ENCODE assay signal across 13 cellular contexts in the genomic region with DNA sequence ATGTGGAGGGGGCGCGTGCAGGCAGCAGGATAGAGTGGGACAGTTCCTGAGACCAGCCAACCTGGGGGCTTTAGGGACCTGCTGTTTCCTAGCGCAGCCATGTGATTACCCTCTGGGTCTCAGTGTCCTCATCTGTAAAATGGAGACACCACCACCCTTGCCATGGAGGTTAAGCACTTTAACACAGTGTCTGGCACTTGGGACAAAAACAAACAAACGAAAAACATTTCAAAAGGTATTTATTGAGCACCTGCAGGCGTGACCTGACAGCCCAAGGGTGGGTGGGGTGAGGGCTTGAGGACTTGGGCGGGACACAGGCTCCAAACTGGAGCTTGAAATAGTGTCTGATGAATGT. TPM values are rescaled to one million over a fixed set of nuclear protein-coding genes. Genes with fewer than 3 reads are reported as not detected.
DNase-seq lines count a peak whose midpoint lies in the region; ATAC-seq and TF ChIP-seq lines count a peak whose summit lies in the region.
"Had no signal": no experiment of that assay in that cellular context is flagged by ENCODE, and none has a peak within 500 bp of the region (broad histone marks: within the 10 kb centered on the region; RNA-seq: fewer than 3 reads in every experiment).

No MANE protein-coding gene starts in this region.

- no peak for DNase-seq in GM23338 (ENCODE audit: low spot score)
- no peak for DNase-seq in activated T-helper 1 cell treated with anti-CD3 and anti-CD28 coated beads, Interleukin-12 subunit alpha, Interleukin-12 subunit beta, Interleukin-2, Interleukin-4 antibody, amounts not matched to agents 30 ng/mL and 10 ng/mL and 1 ng/mL, durations not matched to agents 14 hours and 24 hours and 36 hours (ENCODE audit: low spot score)
- DNase-seq in SHP77 treated with DMSO at 0.1 percent for 48 hours (lab: John Stamatoyannopoulos, UW): no peak
- no peak for DNase-seq in germinal center (ENCODE audit: low spot score)
- DNase-seq in activated T-cell treated with anti-CD3 and anti-CD28 coated beads, Interleukin-2, amount 50 U/mL, for 48 hours: no peak
- DNase-seq: activated CD4-positive, alpha-beta T cell treated with anti-CD3 and anti-CD28 coated beads for 1 hour; NCI-H146; stimulated activated CD4-positive, alpha-beta T cell treated with anti-CD3 and anti-CD28 coated beads, Interleukin-15, amount 100 ng/mL, for 24 hours; stimulated activated CD8-positive, alpha-beta memory T cell treated with anti-CD3 and anti-CD28 coated beads, Interleukin-4, amount 100 ng/mL, for 48 hours had no signal

- no peaks in the 10 kb centered on the region for H3K79me2 ChIP-seq in GM23338 (replicated peaks; ENCODE audit: insufficient read depth)

- peak overlapping the region; percentile 28; the same call in 1 of the 2 replicates for H2AFZ ChIP-seq in GM23338

- TF ChIP-seq CTCF in GM23338 (conservative IDR thresholded peaks at IDR 0.05; ENCODE audit: low read depth in 2 of 2) (no peak), nephron (IDR thresholded peaks at IDR 0.05; ENCODE audit: unreplicated experiment in 3 of 3) (no peak)

- H3K4me1 ChIP-seq in BLaER1: peaks cover 68% of the 10 kb centered on the region
- peaks cover 19% of the 10 kb centered on the region; the same call in 1 of the 2 replicates for H3K4me1 ChIP-seq in GM23338 (ENCODE audit: insufficient read depth)

- peaks cover 3% of the 10 kb centered on the region; the same call in 1 of the 2 replicates for H3F3A ChIP-seq in GM23338 (replicated peaks; ENCODE audit: low read depth)

- intact Hi-C loops in activated T-helper 1 cell treated with anti-CD3 and anti-CD28 coated beads, Interleukin-12 subunit alpha, Interleukin-12 subunit beta, Interleukin-2, Interleukin-4 antibody, amounts not matched to agents 30 ng/mL and 10 ng/mL and 1 ng/mL, durations not matched to agents 14 hours and 24 hours and 36 hours (cut with micrococcal nuclease): loop anchor here (2.0 to 10.0 kb wide), 6 partner anchors 26 to 992 kb away; partner anchors contain the start of genes CNPPD1, DNPEP, RETREG2 and TUBA4A

- no peak overlapping the region for H3K9ac ChIP-seq in BLaER1

- no peaks in the 10 kb centered on the region for H3K9me2 ChIP-seq in GM23338 (ENCODE audit: insufficient read depth)

- peak overlapping the region; percentile 99 for H3K4me2 ChIP-seq in BLaER1
- H3K4me2 ChIP-seq in GM23338: peak overlapping the region; percentile 75

- ATAC-seq in GM23338 (no peak), GM18505 (IDR thresholded peaks at IDR 0.05; ENCODE audit: unreplicated experiment) (no peak)

- H3K27ac ChIP-seq in BLaER1 (no peak overlapping the region), GM23338 (ENCODE audit: low read depth) (no peak overlapping the region)

- H3K4me3 Mint-ChIP-seq in GM23338 (peak overlapping the region; percentile 46; the same call in 2 of the 3 replicates), nephron (peak overlapping the region; percentile 17 to 61 (median 34))
- H3K4me3 Mint-ChIP-seq in activated T-helper 1 cell treated with anti-CD3 and anti-CD28 coated beads, Interleukin-12 subunit alpha, Interleukin-12 subunit beta, Interleukin-2, Interleukin-4 antibody, amounts not matched to agents 30 ng/mL and 10 ng/mL and 1 ng/mL, durations not matched to agents 14 hours and 24 hours and 36 hours: peak overlapping the region; percentile 15

- H3K27me3 Mint-ChIP-seq in GM23338 (ENCODE audit: insufficient read depth, low read depth, poor library complexity) (peaks cover 53% of the 10 kb centered on the region), nephron (ENCODE audit: low read depth) (peaks cover 22% of the 10 kb centered on the region)
- H3K27me3 Mint-ChIP-seq in activated T-helper 1 cell treated with anti-CD3 and anti-CD28 coated beads, Interleukin-12 subunit alpha, Interleukin-12 subunit beta, Interleukin-2, Interleukin-4 antibody, amounts not matched to agents 30 ng/mL and 10 ng/mL and 1 ng/mL, durations not matched to agents 14 hours and 24 hours and 36 hours (ENCODE audit: insufficient read depth): peaks cover 4% of the 10 kb centered on the region

- H3K9me3 Mint-ChIP-seq in GM23338 (no peaks in the 10 kb centered on the region), nephron (no peaks in the 10 kb centered on the region)
- H3K9me3 Mint-ChIP-seq in activated T-helper 1 cell treated with anti-CD3 and anti-CD28 coated beads, Interleukin-12 subunit alpha, Interleukin-12 subunit beta, Interleukin-2, Interleukin-4 antibody, amounts not matched to agents 30 ng/mL and 10 ng/mL and 1 ng/mL, durations not matched to agents 14 hours and 24 hours and 36 hours: no peaks in the 10 kb centered on the region

- H3K36me3 ChIP-seq in BLaER1: no peaks in the 10 kb centered on the region
- H3K36me3 ChIP-seq in GM23338 (ENCODE audit: insufficient read depth): no peaks in the 10 kb centered on the region

- H3K9me3 ChIP-seq in BLaER1: no peaks in the 10 kb centered on the region

- H3K27me3 ChIP-seq in BLaER1: peaks cover 26% of the 10 kb centered on the region
- H3K27me3 ChIP-seq in GM23338 (ENCODE audit: insufficient read depth): peaks cover 38% of the 10 kb centered on the region

- H3K36me3 Mint-ChIP-seq in GM23338 (ENCODE audit: low read depth) (no peaks in the 10 kb centered on the region), nephron (ENCODE audit: low read depth) (no peaks in the 10 kb centered on the region)
- H3K36me3 Mint-ChIP-seq in activated T-helper 1 cell treated with anti-CD3 and anti-CD28 coated beads, Interleukin-12 subunit alpha, Interleukin-12 subunit beta, Interleukin-2, Interleukin-4 antibody, amounts not matched to agents 30 ng/mL and 10 ng/mL and 1 ng/mL, durations not matched to agents 14 hours and 24 hours and 36 hours (ENCODE audit: low read depth): no peaks in the 10 kb centered on the region

- H4K20me1 ChIP-seq in BLaER1 (no peaks in the 10 kb centered on the region), GM23338 (replicated peaks; ENCODE audit: insufficient read depth) (no peaks in the 10 kb centered on the region)

- H3K27ac Mint-ChIP-seq in GM23338 (no peak overlapping the region), nephron (no peak overlapping the region)
- H3K27ac Mint-ChIP-seq in activated T-helper 1 cell treated with anti-CD3 and anti-CD28 coated beads, Interleukin-12 subunit alpha, Interleukin-12 subunit beta, Interleukin-2, Interleukin-4 antibody, amounts not matched to agents 30 ng/mL and 10 ng/mL and 1 ng/mL, durations not matched to agents 14 hours and 24 hours and 36 hours: peak overlapping the region; percentile 13

- H3K4me3 ChIP-seq in BLaER1: no peak overlapping the region
- H3K4me3 ChIP-seq in GM23338: peak overlapping the region; percentile 82

- no peak for TF ChIP-seq POLR2A in GM18505 (IDR thresholded peaks at IDR 0.05; ENCODE audit: borderline replicate concordance, extremely low read depth, insufficient read depth, insufficient read length)

- H3K4me1 Mint-ChIP-seq in GM23338: peaks cover 27% of the 10 kb centered on the region; the same call in 2 of the 3 replicates
- H3K4me1 Mint-ChIP-seq in activated T-helper 1 cell treated with anti-CD3 and anti-CD28 coated beads, Interleukin-12 subunit alpha, Interleukin-12 subunit beta, Interleukin-2, Interleukin-4 antibody, amounts not matched to agents 30 ng/mL and 10 ng/mL and 1 ng/mL, durations not matched to agents 14 hours and 24 hours and 36 hours (ENCODE audit: low read depth): peaks cover 40% of the 10 kb centered on the region
- peaks cover 23% of the 10 kb centered on the region for H3K4me1 Mint-ChIP-seq in nephron

TF ChIP-seq in GM23338, 12 proteins besides CTCF, POLR2A, EP300 and RAD21:
- no peak for TF ChIP-seq ZNF114 (CRISPR knock-in tag; IDR thresholded peaks at IDR 0.05)

RNA-seq across cellular contexts. Expression of gene CTDSP1, which starts 4.6 kb away (rescaled TPM):
- 14.8 and 21.8 TPM in 2 replicates for total RNA-seq in GM23338 (2014; rRNA removed; shearing (Covaris generic))
- 6.7 and 6.9 TPM in 2 replicates for polyA plus RNA-seq in GM23338 (2016; fragmentation: Nextera tagmentation; extraction: Ambion mirVana)
- 105 and 106 TPM in 2 replicates for total RNA-seq in activated T-helper 1 cell treated with anti-CD3 and anti-CD28 coated beads, Interleukin-12 subunit alpha, Interleukin-12 subunit beta, Interleukin-2, Interleukin-4 antibody, amounts not matched to agents 30 ng/mL and 10 ng/mL and 1 ng/mL, durations not matched to agents 14 hours and 24 hours and 36 hours

RNA-seq across cellular contexts. Expression of gene SLC11A1, which starts 13.0 kb away (rescaled TPM):
- 0.89 TPM in 1 of 2 replicates, not detected in the other for total RNA-seq in GM23338 (2014; rRNA removed; shearing (Covaris generic))
- polyA plus RNA-seq in GM23338 (2016; fragmentation: Nextera tagmentation; extraction: Ambion mirVana): 0.16 and 0.31 TPM in 2 replicates
- 0.05 and 0.27 TPM in 2 replicates for total RNA-seq in activated T-helper 1 cell treated with anti-CD3 and anti-CD28 coated beads, Interleukin-12 subunit alpha, Interleukin-12 subunit beta, Interleukin-2, Interleukin-4 antibody, amounts not matched to agents 30 ng/mL and 10 ng/mL and 1 ng/mL, durations not matched to agents 14 hours and 24 hours and 36 hours

RNA-seq across cellular contexts. Expression of gene VIL1, which starts 23.9 kb away (rescaled TPM):
- total RNA-seq in GM23338 (2014; rRNA removed; shearing (Covaris generic)): 5.9 and 9.2 TPM in 2 replicates
- polyA plus RNA-seq in GM23338 (2016; fragmentation: Nextera tagmentation; extraction: Ambion mirVana): 2.3 and 3.5 TPM in 2 replicates
- not detected in 2 replicates for total RNA-seq in activated T-helper 1 cell treated with anti-CD3 and anti-CD28 coated beads, Interleukin-12 subunit alpha, Interleukin-12 subunit beta, Interleukin-2, Interleukin-4 antibody, amounts not matched to agents 30 ng/mL and 10 ng/mL and 1 ng/mL, durations not matched to agents 14 hours and 24 hours and 36 hours

RNA-seq across cellular contexts. Expression of gene CATIP, which starts 38.4 kb away (rescaled TPM):
- not detected in 2 replicates for total RNA-seq in GM23338 (2014; rRNA removed; shearing (Covaris generic))
- 0.15 and 0.23 TPM in 2 replicates for polyA plus RNA-seq in GM23338 (2016; fragmentation: Nextera tagmentation; extraction: Ambion mirVana)
- total RNA-seq in activated T-helper 1 cell treated with anti-CD3 and anti-CD28 coated beads, Interleukin-12 subunit alpha, Interleukin-12 subunit beta, Interleukin-2, Interleukin-4 antibody, amounts not matched to agents 30 ng/mL and 10 ng/mL and 1 ng/mL, durations not matched to agents 14 hours and 24 hours and 36 hours: not detected in 2 replicates
- total RNA-seq: HT1080 had no signal
